Comparison of ENCODE assay signal across 37 cellular contexts in genomic region chr16:58148099-58148498, GRCh38.
"Had no signal": no experiment of that assay in that cellular context is flagged by ENCODE, and none has a peak within 500 bp of the region (broad histone marks: within the 10 kb centered on the region; RNA-seq: fewer than 3 reads in every experiment).

No MANE protein-coding gene starts in this region.

- H3K9me3 Mint-ChIP-seq: activated B cell treated with CpG ODN at 0.5 μM for 24 hours; activated CD4-positive, alpha-beta memory T cell treated with anti-CD3 and anti-CD28 coated beads for 36 hours; activated CD4-positive, alpha-beta T cell treated with anti-CD3 and anti-CD28 coated beads, Interleukin-2, amount 10 ng/mL, durations not matched to agents 24 days and 14 days; activated CD8-positive, alpha-beta T cell treated with anti-CD3 and anti-CD28 coated beads for 36 hours; activated naive CD4-positive, alpha-beta T cell treated with anti-CD3 and anti-CD28 coated beads for 36 hours; activated naive CD4-positive, alpha-beta T cell treated with anti-CD3 and anti-CD28 coated beads, Interleukin-2, amount 50 U/mL, for 72 hours; activated naive CD8-positive, alpha-beta T cell treated with anti-CD3 and anti-CD28 coated beads for 36 hours; activated T-cell treated with anti-CD3 and anti-CD28 coated beads, Interleukin-2, amount 50 U/mL, for 4 hours; activated T-cell treated with anti-CD3 and anti-CD28 coated beads, Interleukin-2, amount 50 U/mL, for 72 hours; activated T-helper 1 cell treated with anti-CD3 and anti-CD28 coated beads, Interleukin-12 subunit alpha, Interleukin-12 subunit beta, Interleukin-2, Interleukin-4 antibody, amounts not matched to agents 30 ng/mL and 10 ng/mL and 1 ng/mL, durations not matched to agents 14 hours and 24 hours and 36 hours; activated T-helper 17 cell treated with anti-CD3 and anti-CD28 coated beads, Interleukin-2, amount 50 U/mL, for 72 hours; central memory CD8-positive, alpha-beta T cell; T-helper 2 cell treated with Interferon-gamma antibody and Interleukin-4, amounts not matched to agents 5 μg/mL and 100 μg/mL, for 36 hours had no signal

- ATAC-seq: activated CD8-positive, alpha-beta T cell treated with anti-CD3 and anti-CD28 coated beads for 36 hours; activated naive CD4-positive, alpha-beta T cell treated with anti-CD3 and anti-CD28 coated beads, Interleukin-2, amount 50 U/mL, for 72 hours; activated T-cell treated with anti-CD3 and anti-CD28 coated beads, Interleukin-2, amount 50 U/mL, for 4 hours; activated T-cell treated with anti-CD3 and anti-CD28 coated beads, Interleukin-2, amount 50 U/mL, for 72 hours; activated T-helper 17 cell treated with anti-CD3 and anti-CD28 coated beads, Interleukin-2, amount 50 U/mL, for 72 hours; T-helper 17 cell had no signal

- H3K9me3 ChIP-seq: adrenal gland, ascending aorta had no signal

- H3K4me1 ChIP-seq: adrenal gland, ascending aorta had no signal

- H3K36me3 ChIP-seq: adrenal gland, ascending aorta, cardiac muscle cell had no signal

- H3K4me3 Mint-ChIP-seq: activated B cell treated with CpG ODN at 0.5 μM for 24 hours; activated CD4-positive, alpha-beta memory T cell treated with anti-CD3 and anti-CD28 coated beads for 36 hours; activated CD4-positive, alpha-beta T cell treated with anti-CD3 and anti-CD28 coated beads, Interleukin-2, amount 10 ng/mL, durations not matched to agents 24 days and 14 days; activated CD8-positive, alpha-beta T cell treated with anti-CD3 and anti-CD28 coated beads for 36 hours; activated naive CD4-positive, alpha-beta T cell treated with anti-CD3 and anti-CD28 coated beads for 36 hours; activated naive CD8-positive, alpha-beta T cell treated with anti-CD3 and anti-CD28 coated beads for 36 hours; activated T-cell treated with anti-CD3 and anti-CD28 coated beads, Interleukin-2, amount 50 U/mL, for 4 hours; activated T-cell treated with anti-CD3 and anti-CD28 coated beads, Interleukin-2, amount 50 U/mL, for 72 hours; activated T-helper 1 cell treated with anti-CD3 and anti-CD28 coated beads, Interleukin-12 subunit alpha, Interleukin-12 subunit beta, Interleukin-2, Interleukin-4 antibody, amounts not matched to agents 30 ng/mL and 10 ng/mL and 1 ng/mL, durations not matched to agents 14 hours and 24 hours and 36 hours; activated T-helper 17 cell treated with anti-CD3 and anti-CD28 coated beads, Interleukin-2, amount 50 U/mL, for 72 hours; brain; central memory CD8-positive, alpha-beta T cell; T-helper 17 cell; T-helper 2 cell treated with Interferon-gamma antibody and Interleukin-4, amounts not matched to agents 5 μg/mL and 100 μg/mL, for 36 hours had no signal

- H3K27me3 ChIP-seq: adrenal gland, ascending aorta, cardiac muscle cell had no signal

- H3K4me1 Mint-ChIP-seq: activated B cell treated with CpG ODN at 0.5 μM for 24 hours; activated CD4-positive, alpha-beta T cell treated with anti-CD3 and anti-CD28 coated beads, Interleukin-2, amount 10 ng/mL, durations not matched to agents 24 days and 14 days; activated naive CD8-positive, alpha-beta T cell treated with anti-CD3 and anti-CD28 coated beads for 36 hours; activated T-helper 17 cell treated with anti-CD3 and anti-CD28 coated beads, Interleukin-2, amount 50 U/mL, for 72 hours; brain; central memory CD8-positive, alpha-beta T cell; T-helper 17 cell had no signal

- H3K27ac Mint-ChIP-seq: activated B cell treated with CpG ODN at 0.5 μM for 24 hours; activated CD4-positive, alpha-beta memory T cell treated with anti-CD3 and anti-CD28 coated beads for 36 hours; activated CD4-positive, alpha-beta T cell treated with anti-CD3 and anti-CD28 coated beads, Interleukin-2, amount 10 ng/mL, durations not matched to agents 24 days and 14 days; activated CD8-positive, alpha-beta T cell treated with anti-CD3 and anti-CD28 coated beads for 36 hours; activated naive CD4-positive, alpha-beta T cell treated with anti-CD3 and anti-CD28 coated beads for 36 hours; activated naive CD4-positive, alpha-beta T cell treated with anti-CD3 and anti-CD28 coated beads, Interleukin-2, amount 50 U/mL, for 72 hours; activated naive CD8-positive, alpha-beta T cell treated with anti-CD3 and anti-CD28 coated beads for 36 hours; activated T-cell treated with anti-CD3 and anti-CD28 coated beads, Interleukin-2, amount 50 U/mL, for 72 hours; activated T-helper 1 cell treated with anti-CD3 and anti-CD28 coated beads, Interleukin-12 subunit alpha, Interleukin-12 subunit beta, Interleukin-2, Interleukin-4 antibody, amounts not matched to agents 30 ng/mL and 10 ng/mL and 1 ng/mL, durations not matched to agents 14 hours and 24 hours and 36 hours; activated T-helper 17 cell treated with anti-CD3 and anti-CD28 coated beads, Interleukin-2, amount 50 U/mL, for 72 hours; brain; T-helper 17 cell; T-helper 2 cell treated with Interferon-gamma antibody and Interleukin-4, amounts not matched to agents 5 μg/mL and 100 μg/mL, for 36 hours had no signal

- H3K36me3 Mint-ChIP-seq: activated CD4-positive, alpha-beta memory T cell treated with anti-CD3 and anti-CD28 coated beads for 36 hours; brain had no signal

- H3K4me3 ChIP-seq: adrenal gland, ascending aorta, cardiac muscle cell had no signal

- H3K27me3 Mint-ChIP-seq: activated B cell treated with CpG ODN at 0.5 μM for 24 hours; activated CD4-positive, alpha-beta memory T cell treated with anti-CD3 and anti-CD28 coated beads for 36 hours; activated CD4-positive, alpha-beta T cell treated with anti-CD3 and anti-CD28 coated beads, Interleukin-2, amount 10 ng/mL, durations not matched to agents 24 days and 14 days; activated CD8-positive, alpha-beta T cell treated with anti-CD3 and anti-CD28 coated beads for 36 hours; activated naive CD8-positive, alpha-beta T cell treated with anti-CD3 and anti-CD28 coated beads for 36 hours; activated T-helper 17 cell treated with anti-CD3 and anti-CD28 coated beads, Interleukin-2, amount 50 U/mL, for 72 hours; central memory CD8-positive, alpha-beta T cell; T-helper 17 cell had no signal

- FAIRE-seq: bronchial epithelial cell, TTC549 had no signal

- DNase-seq: activated B cell treated with CpG ODN at 0.5 μM for 24 hours; activated CD4-positive, alpha-beta memory T cell treated with anti-CD3 and anti-CD28 coated beads for 36 hours; activated CD4-positive, alpha-beta T cell treated with anti-CD3 and anti-CD28 coated beads for 4 hours; activated CD4-positive, alpha-beta T cell treated with anti-CD3 and anti-CD28 coated beads, Interleukin-2, amount 10 ng/mL, durations not matched to agents 24 days and 14 days; activated CD4-positive, alpha-beta T cell treated with anti-CD3 and anti-CD28 coated beads, Interleukin-2, amount 50 U/mL, for 1 hour; activated CD4-positive, alpha-beta T cell treated with anti-CD3 and anti-CD28 coated beads, Interleukin-2, amount 50 U/mL, for 4 hours; activated CD4-positive, CD25-positive, alpha-beta regulatory T cell treated with anti-CD3 and anti-CD28 coated beads, Interleukin-2, amount 50 U/mL, for 72 hours; activated CD8-positive, alpha-beta memory T cell treated with anti-CD3 and anti-CD28 coated beads, Interleukin-2, amount 50 U/mL, for 4 hours; activated CD8-positive, alpha-beta T cell treated with anti-CD3 and anti-CD28 coated beads for 36 hours; activated effector memory CD4-positive, alpha-beta T cell treated with anti-CD3 and anti-CD28 coated beads, Interleukin-2, amount 50 U/mL, for 16 hours; activated gamma-delta T cell treated with Interleukin-2 at 50 U/mL for 16 hours; activated naive CD4-positive, alpha-beta T cell; activated naive CD4-positive, alpha-beta T cell treated with anti-CD3 and anti-CD28 coated beads for 36 hours; activated naive CD4-positive, alpha-beta T cell treated with anti-CD3 and anti-CD28 coated beads, Interleukin-2, amount 50 U/mL, for 16 hours; activated naive CD8-positive, alpha-beta T cell treated with anti-CD3 and anti-CD28 coated beads for 36 hours; activated T-cell treated with anti-CD3 and anti-CD28 coated beads for 4 hours; activated T-cell treated with anti-CD3 and anti-CD28 coated beads, Interleukin-2, amount 50 U/mL, for 1 hour; activated T-cell treated with anti-CD3 and anti-CD28 coated beads, Interleukin-2, amount 50 U/mL, for 4 hours; activated T-cell treated with anti-CD3 and anti-CD28 coated beads, Interleukin-2, amount 50 U/mL, for 72 hours; adrenal gland; amniotic stem cell; anterior cingulate cortex; caudate nucleus; cerebellar nuclear complex; T-helper 17 cell; T-helper 9 cell had no signal

- H3K27ac ChIP-seq: adrenal gland, ascending aorta, cardiac muscle cell, VCaP had no signal
